Comparison of ENCODE assay signal across 17 cellular contexts in the genomic region with DNA sequence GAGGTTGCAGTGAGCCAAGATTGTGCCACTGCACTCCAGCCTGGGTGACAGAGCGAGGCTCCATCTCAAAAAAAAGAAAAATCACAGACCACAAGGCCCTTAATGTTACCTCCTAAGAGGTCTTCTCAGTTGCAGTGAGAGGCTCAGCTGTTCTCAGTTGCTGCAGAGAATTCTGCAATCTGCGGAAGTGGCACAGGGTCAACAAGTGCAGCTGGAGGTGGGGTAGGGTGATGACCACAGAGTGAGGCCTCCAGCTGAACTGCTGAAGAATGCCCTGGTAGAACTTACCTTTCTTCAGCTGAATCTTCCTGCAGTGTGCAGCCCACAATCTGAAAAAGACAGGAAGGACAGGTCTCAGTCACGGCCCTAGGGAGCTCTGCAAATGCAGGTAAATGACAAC. TPM values are rescaled to one million over a fixed set of nuclear protein-coding genes. Genes with fewer than 3 reads are reported as not detected.
"Had no signal": no experiment of that assay in that cellular context is flagged by ENCODE, and none has a peak within 500 bp of the region (broad histone marks: within the 10 kb centered on the region; RNA-seq: fewer than 3 reads in every experiment).

No MANE protein-coding gene starts in this region.

- H3K27ac ChIP-seq: coronary artery, heart right ventricle, parathyroid adenoma, prostate gland, right lobe of liver, stomach, thoracic aorta, transverse colon had no signal

- H3K4me1 ChIP-seq: heart right ventricle, parathyroid adenoma, prostate gland, right lobe of liver, stomach, transverse colon had no signal

- ATAC-seq: heart right ventricle; naive thymus-derived CD8-positive, alpha-beta T cell; right lobe of liver; stimulated activated naive B cell treated with anti-CD40 and anti-IgM and Interleukin-4, amounts not matched to agents 10 μg/mL and 1 μg/mL and 100 μg/mL, for 72 hours had no signal

- H3K9me3 ChIP-seq: heart right ventricle, prostate gland, right lobe of liver, stomach, thoracic aorta, transverse colon had no signal

- H3K27me3 Mint-ChIP-seq: naive thymus-derived CD8-positive, alpha-beta T cell; stimulated activated naive B cell treated with anti-CD40 and anti-IgM and Interleukin-4, amounts not matched to agents 10 μg/mL and 1 μg/mL and 100 μg/mL, for 72 hours had no signal

- H3K4me3 Mint-ChIP-seq: naive thymus-derived CD8-positive, alpha-beta T cell; stimulated activated naive B cell treated with anti-CD40 and anti-IgM and Interleukin-4, amounts not matched to agents 10 μg/mL and 1 μg/mL and 100 μg/mL, for 72 hours had no signal

- H3K27me3 ChIP-seq: heart right ventricle, right lobe of liver, stomach, transverse colon had no signal

- DNase-seq: effector CD4-positive, alpha-beta T cell; heart right ventricle; hypothalamus; kidney glomerular epithelial cell; mesendoderm; naive thymus-derived CD8-positive, alpha-beta T cell; right lobe of liver; stimulated activated CD4-positive, alpha-beta T cell treated with anti-CD3 and anti-CD28 coated beads, Interleukin-2, amount 100 ng/mL, for 24 hours; stimulated activated CD4-positive, alpha-beta T cell treated with anti-CD3 and anti-CD28 coated beads, Interleukin-4, amount 100 ng/mL, for 4 hours; stimulated activated naive B cell treated with anti-CD40 and anti-IgM and Interleukin-4, amounts not matched to agents 10 μg/mL and 1 μg/mL and 100 μg/mL, for 72 hours; stomach; substantia nigra; transverse colon had no signal

- H3K9me3 Mint-ChIP-seq: naive thymus-derived CD8-positive, alpha-beta T cell; stimulated activated naive B cell treated with anti-CD40 and anti-IgM and Interleukin-4, amounts not matched to agents 10 μg/mL and 1 μg/mL and 100 μg/mL, for 72 hours had no signal

- H3K4me3 ChIP-seq: coronary artery, heart right ventricle, prostate gland, right lobe of liver, stomach, thoracic aorta, transverse colon had no signal

- H3K27ac Mint-ChIP-seq: naive thymus-derived CD8-positive, alpha-beta T cell had no signal

RNA-seq across cellular contexts. Expression of gene PLEKHH3, which starts 31.8 kb away (rescaled TPM):
- total RNA-seq: naive thymus-derived CD8-positive, alpha-beta T cell had no signal
- polyA plus RNA-seq: naive thymus-derived CD8-positive, alpha-beta T cell had no signal
